Comparison of ENCODE assay signal across 13 cellular contexts in the genomic region with DNA sequence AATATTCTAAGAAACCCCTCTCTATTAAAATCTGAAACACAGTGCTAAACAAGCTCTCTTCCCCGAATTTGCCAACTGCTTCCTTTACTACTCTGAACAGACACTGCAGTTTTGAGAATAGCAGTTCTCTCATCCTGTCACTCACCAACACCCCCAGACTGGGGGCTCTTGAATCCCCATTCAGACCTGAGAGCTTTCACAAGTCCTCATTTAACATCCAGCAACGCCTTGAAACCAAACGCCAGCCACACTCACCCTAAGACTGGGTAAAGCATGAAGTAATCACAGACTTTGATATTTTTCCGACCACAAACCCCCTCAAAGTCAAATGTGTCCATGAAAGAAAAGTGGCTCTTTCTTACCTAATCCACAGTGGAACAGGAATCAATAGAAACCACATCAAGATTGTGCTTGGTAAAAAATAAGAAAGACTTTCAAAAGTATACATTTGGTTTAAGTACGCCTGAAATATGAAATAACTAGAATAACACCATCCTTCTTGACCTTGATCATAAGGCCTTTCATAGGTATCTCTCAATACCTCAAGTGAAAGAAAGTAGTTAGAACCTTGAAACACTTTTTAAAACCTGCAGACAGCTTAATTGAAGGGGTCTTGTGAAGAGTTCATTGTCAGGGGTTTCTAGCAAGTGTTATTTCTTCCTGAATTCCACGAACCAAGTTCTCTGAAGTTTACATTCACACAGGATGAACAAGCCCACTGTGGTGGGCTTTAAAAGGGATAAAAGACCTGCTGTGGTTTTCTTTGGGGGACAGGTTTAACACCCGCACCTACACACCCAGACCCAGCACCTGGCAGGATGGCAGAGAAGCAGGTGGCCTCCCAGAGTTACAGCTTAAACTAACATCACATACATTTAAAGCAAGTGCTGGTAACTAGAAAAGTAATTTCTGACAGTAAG.
DNase-seq lines count a peak whose midpoint lies in the region; ATAC-seq lines count a peak whose summit lies in the region.
"Had no signal": no experiment of that assay in that cellular context is flagged by ENCODE, and none has a peak within 500 bp of the region (broad histone marks: within the 10 kb centered on the region; RNA-seq: fewer than 3 reads in every experiment).

No MANE protein-coding gene starts in this region.

- POLR2A ChIA-PET in activated CD4-positive, alpha-beta T cell treated with anti-CD3 and anti-CD28 coated beads for 36 hours (lab: Charles Lee), result interaction anchor here (0.6 to 1.5 kb wide), 5 partner anchors 45 to 1413 kb away, joined by 3 read pairs; no protein-coding TSS in a partner anchor

- H3K27ac Mint-ChIP-seq in activated CD4-positive, alpha-beta T cell treated with anti-CD3 and anti-CD28 coated beads for 36 hours, result peak overlapping the region; percentile 84
- peak overlapping the region; percentile 93 for H3K27ac Mint-ChIP-seq in activated naive CD4-positive, alpha-beta T cell treated with anti-CD3 and anti-CD28 coated beads, Interleukin-2, amount 10 ng/mL, durations not matched to agents 7 days and 5 days

- H3K9me3 Mint-ChIP-seq in activated CD4-positive, alpha-beta T cell treated with anti-CD3 and anti-CD28 coated beads for 36 hours (ENCODE audit: low read depth), result no peaks in the 10 kb centered on the region
- H3K9me3 Mint-ChIP-seq in activated naive CD4-positive, alpha-beta T cell treated with anti-CD3 and anti-CD28 coated beads, Interleukin-2, amount 10 ng/mL, durations not matched to agents 7 days and 5 days, result peaks cover 14% of the 10 kb centered on the region

- no peaks in the 10 kb centered on the region for H3K27me3 Mint-ChIP-seq in activated CD4-positive, alpha-beta T cell treated with anti-CD3 and anti-CD28 coated beads for 36 hours
- no peaks in the 10 kb centered on the region for H3K27me3 Mint-ChIP-seq in activated naive CD4-positive, alpha-beta T cell treated with anti-CD3 and anti-CD28 coated beads, Interleukin-2, amount 10 ng/mL, durations not matched to agents 7 days and 5 days

- H3K4me3 Mint-ChIP-seq in activated CD4-positive, alpha-beta T cell treated with anti-CD3 and anti-CD28 coated beads for 36 hours, result peak overlapping the region; percentile 31
- peak overlapping the region; percentile 28 for H3K4me3 Mint-ChIP-seq in activated naive CD4-positive, alpha-beta T cell treated with anti-CD3 and anti-CD28 coated beads, Interleukin-2, amount 10 ng/mL, durations not matched to agents 7 days and 5 days

- intact Hi-C loops in activated CD4-positive, alpha-beta T cell treated with anti-CD3 and anti-CD28 coated beads for 36 hours (cut with DNase I, micrococcal nuclease), result loop anchor here (1.0 to 10.0 kb wide), 10 partner anchors 111 to 823 kb away; partner anchors contain the start of genes FOCAD (in 1 of the 2), HACD4 (in 1 of the 2) and MLLT3 (in 1 of the 2)

- peak; percentile 77 for DNase-seq in activated CD4-positive, alpha-beta T cell treated with anti-CD3 and anti-CD28 coated beads for 36 hours
- DNase-seq in activated naive CD4-positive, alpha-beta T cell treated with anti-CD3 and anti-CD28 coated beads, Interleukin-2, amount 10 ng/mL, durations not matched to agents 7 days and 5 days, result peak; percentile 89
- peak; percentile 30 to 52 for DNase-seq in stimulated activated CD4-positive, alpha-beta T cell treated with anti-CD3 and anti-CD28 coated beads, Interleukin-4, amount 100 ng/mL, for 48 hours (ENCODE audit: low read depth in 2 of 2)
- DNase-seq in T1000 (lab: John Stamatoyannopoulos, UW) (no peak), middle frontal gyrus (ENCODE audit: extremely low spot score, low spot score) (no peak), NCI-H2029 treated with DMSO at 0.1 percent for 48 hours (lab: John Stamatoyannopoulos, UW) (no peak)
- DNase-seq: anterior cingulate cortex, C1 segment of cervical spinal cord, NCI-H2029, tibial artery had no signal

- H3K4me1 Mint-ChIP-seq in activated CD4-positive, alpha-beta T cell treated with anti-CD3 and anti-CD28 coated beads for 36 hours, result peaks cover 25% of the 10 kb centered on the region
- H3K4me1 Mint-ChIP-seq in activated naive CD4-positive, alpha-beta T cell treated with anti-CD3 and anti-CD28 coated beads, Interleukin-2, amount 10 ng/mL, durations not matched to agents 7 days and 5 days, result peaks cover 59% of the 10 kb centered on the region

- no peaks in the 10 kb centered on the region for H3K36me3 Mint-ChIP-seq in activated CD4-positive, alpha-beta T cell treated with anti-CD3 and anti-CD28 coated beads for 36 hours (ENCODE audit: low read depth)
- peaks cover 20% of the 10 kb centered on the region for H3K36me3 Mint-ChIP-seq in activated naive CD4-positive, alpha-beta T cell treated with anti-CD3 and anti-CD28 coated beads, Interleukin-2, amount 10 ng/mL, durations not matched to agents 7 days and 5 days

- ATAC-seq in GM18870 (IDR thresholded peaks at IDR 0.05; ENCODE audit: unreplicated experiment) (peak; percentile 79), GM21528 (IDR thresholded peaks at IDR 0.05; ENCODE audit: low FRiP score, unreplicated experiment) (no peak)
- ATAC-seq in activated CD4-positive, alpha-beta T cell treated with anti-CD3 and anti-CD28 coated beads for 36 hours, result peak; percentile 79
- ATAC-seq: left lobe of liver had no signal

- CTCF ChIA-PET in activated CD4-positive, alpha-beta T cell treated with anti-CD3 and anti-CD28 coated beads for 36 hours (lab: Charles Lee), result interaction anchor here (0.6 to 1.4 kb wide), 7 partner anchors 8 to 210 kb away, joined by 3 to 4 read pairs (median 3); no protein-coding TSS in a partner anchor
- CTCF ChIA-PET in activated naive CD4-positive, alpha-beta T cell treated with anti-CD3 and anti-CD28 coated beads, Interleukin-2, amount 10 ng/mL, durations not matched to agents 7 days and 5 days (lab: Charles Lee), result interaction anchor here (0.8 to 1.9 kb wide), 6 partner anchors 32 to 283 kb away, joined by 3 to 8 read pairs (median 4); no protein-coding TSS in a partner anchor

Comparison
In these comparisons a context has a peak if more than half of its experiments do, and no peak if none do; other contexts are left out.
1. DNase-seq: peak in activated CD4-positive, alpha-beta T cell treated with anti-CD3 and anti-CD28 coated beads for 36 hours (single experiment), activated naive CD4-positive, alpha-beta T cell treated with anti-CD3 and anti-CD28 coated beads, Interleukin-2, amount 10 ng/mL, durations not matched to agents 7 days and 5 days (single experiment) and stimulated activated CD4-positive, alpha-beta T cell treated with anti-CD3 and anti-CD28 coated beads, Interleukin-4, amount 100 ng/mL, for 48 hours (2 of 2); none in T1000 (single experiment), middle frontal gyrus (single experiment) and NCI-H2029 treated with DMSO at 0.1 percent for 48 hours (single experiment).